In the genomic region with DNA sequence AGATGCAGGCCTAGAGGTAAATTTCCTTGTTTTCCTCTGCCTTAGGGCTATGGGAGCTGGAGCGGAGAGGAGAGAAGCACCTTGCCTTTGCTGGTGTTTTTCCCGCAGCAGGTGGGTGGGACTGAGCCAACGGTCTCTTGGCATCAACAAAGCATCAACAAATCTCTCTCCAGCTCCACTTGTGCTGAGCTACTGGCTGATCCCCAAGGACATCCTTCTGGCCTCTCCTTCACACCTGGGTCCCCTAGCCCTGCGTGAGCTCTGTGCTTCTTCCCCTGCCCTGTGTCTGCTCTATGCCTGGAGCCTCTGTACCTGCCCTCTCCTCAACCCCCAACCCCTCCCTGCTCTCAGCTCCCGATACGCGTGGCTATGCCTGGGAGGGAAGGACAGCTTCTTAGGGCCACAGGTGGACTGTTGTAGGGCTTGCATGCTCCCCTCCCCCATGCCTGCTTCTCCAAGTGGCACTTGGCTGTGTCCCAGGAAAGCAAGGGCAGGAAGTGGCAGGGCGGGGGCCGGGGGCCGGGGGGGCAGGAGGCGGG, we compare ENCODE assay signal across 8 cellular contexts. TPM values are rescaled to one million over a fixed set of nuclear protein-coding genes. Genes with fewer than 3 reads are reported as not detected.
DNase-seq lines count a peak whose midpoint lies in the region; ATAC-seq, FAIRE-seq and TF ChIP-seq lines count a peak whose summit lies in the region.

No MANE protein-coding gene starts in this region.

- FAIRE-seq in D721Med (lab: Jason Lieb, UNC) = no peak

- H3K9me3 Mint-ChIP-seq in effector memory CD8-positive, alpha-beta T cell = no peaks in the 10 kb centered on the region

- POLR2A ChIA-PET in HCT116 (lab: Charles Lee) = interaction anchor here (0.6 to 2.3 kb wide), 14 partner anchors 13 to 356 kb away, joined by 3 to 21 read pairs (median 5); partner anchors contain the start of genes ABHD11, CLDN3 and METTL27

- no peaks in the 10 kb centered on the region for H3K9me2 ChIP-seq in HCT116 (ENCODE audit: insufficient read depth)

- intact Hi-C loops in HCT116 (cut with micrococcal nuclease) = no loop called here
- intact Hi-C loops in sciatic nerve (cut with DNase I) = no loop called here

- peak overlapping the region; percentile 15 to 74 for H3K27ac Mint-ChIP-seq in effector memory CD8-positive, alpha-beta T cell

- ATAC-seq in HCT116 = peak; percentile 29
- no peak for ATAC-seq in effector memory CD8-positive, alpha-beta T cell (replicated peaks)
- peak; percentile 26 for ATAC-seq in sciatic nerve
- ATAC-seq in HG03520 (IDR thresholded peaks at IDR 0.05; ENCODE audit: unreplicated experiment) = no peak
- ATAC-seq in HG02852 (IDR thresholded peaks at IDR 0.05; ENCODE audit: unreplicated experiment) = no peak

- TF ChIP-seq POLR2A in HCT116 (IDR thresholded peaks at IDR 0.05; ENCODE audit: borderline replicate concordance, extremely low read depth, insufficient read depth, insufficient read length) = peak; percentile 23

- peaks cover 24% of the 10 kb centered on the region in 2 donors for H3K4me1 Mint-ChIP-seq in effector memory CD8-positive, alpha-beta T cell (ENCODE audit: low read depth in 2 of 2)

- H2AFZ ChIP-seq in HCT116 (ENCODE audit: low read depth, low read length, poor library complexity, severe bottlenecking) = no peak overlapping the region

- H3K9ac ChIP-seq in HCT116 (ENCODE audit: low read length) = peak overlapping the region; percentile 99

- H3K27ac ChIP-seq in HCT116 (ENCODE audit: low read depth, low read length) = peak overlapping the region; percentile 96

- peak overlapping the region in 1 of 2 donors; percentile 38 for H3K4me3 Mint-ChIP-seq in effector memory CD8-positive, alpha-beta T cell

- 0 out of 4 replicates have a peak, but pooled peaks cover 0 to 7% of the 10 kb centered on the region in 2 experiments for H3K36me3 ChIP-seq in HCT116 (ENCODE audit: control insufficient read depth in 1 of 2, insufficient read depth in 2 of 2, low read length in 2 of 2)

- RAD21 ChIA-PET in HCT116 (lab: Charles Lee; ENCODE audit: low non-redundant PET in 1 of 2, low total read pairs in 2 of 2, uncharacterized antibody in 2 of 2, unreplicated experiment in 2 of 2) = interaction anchor here (0.9 to 1.2 kb wide), 5 partner anchors 16 to 94 kb away, joined by 3 to 5 read pairs (median 4); no protein-coding TSS in a partner anchor

- DNase-seq in HCT116 (ENCODE audit: low read depth, low spot score) = peak; percentile 87
- DNase-seq in NCI-H446 treated with DMSO at 0.1 percent for 48 hours (lab: John Stamatoyannopoulos, UW) = peak; percentile 5
- no peak for DNase-seq in effector memory CD8-positive, alpha-beta T cell
- DNase-seq in sciatic nerve (ENCODE audit: low spot score) = no peak
- no peak for DNase-seq in activated CD4-positive, alpha-beta T cell treated with anti-CD3 and anti-CD28 coated beads, Interleukin-2, amount 50 U/mL, for 48 hours
- DNase-seq in D721Med (ENCODE audit: insufficient read length, low spot score) = no peak

- peaks cover 19% of the 10 kb centered on the region for H3K79me2 ChIP-seq in HCT116 (ENCODE audit: insufficient read depth, low read length)

- no peaks in the 10 kb centered on the region for H3K27me3 ChIP-seq in HCT116 (ENCODE audit: insufficient read depth, low read length)

- H3K4me3 ChIP-seq in HCT116 (replicated peaks in 1 of 2; ENCODE audit: low read depth in 1 of 2, low read length in 2 of 2) = peak overlapping the region; percentile 23 to 31

- H4K20me1 ChIP-seq in HCT116 (ENCODE audit: insufficient read depth) = no peaks in the 10 kb centered on the region

- CTCF ChIA-PET in HCT116 (lab: Charles Lee) = interaction anchor here (0.7 to 3.1 kb wide), 5 partner anchors 16 to 199 kb away, joined by 3 to 12 read pairs (median 3); partner anchors contain the start of gene ABHD11

- peak overlapping the region; percentile 99 for H3K4me2 ChIP-seq in HCT116 (ENCODE audit: low read length)

- H3K4me1 ChIP-seq in HCT116 (ENCODE audit: control insufficient read depth in 1 of 2, insufficient read depth in 2 of 2, low read length in 2 of 2) = peaks cover 73 to 97% of the 10 kb centered on the region in 2 experiments

- TF ChIP-seq CTCF in HCT116 (IDR thresholded peaks at IDR 0.05 in 2 of 3, conservative IDR thresholded peaks at IDR 0.05 in 1 of 3; ENCODE audit: borderline replicate concordance in 1 of 3, insufficient read depth in 1 of 3, low read depth in 2 of 3, low read length in 2 of 3) (no peak), D721Med (IDR thresholded peaks at IDR 0.05; ENCODE audit: insufficient read depth, missing control alignments) (no peak)

- H3K9me3 ChIP-seq in HCT116 (ENCODE audit: control insufficient read depth in 1 of 2, insufficient read depth in 1 of 2, low read depth in 1 of 2, low read length in 2 of 2) = no peaks in the 10 kb centered on the region

- no peaks in the 10 kb centered on the region for H3K36me3 Mint-ChIP-seq in effector memory CD8-positive, alpha-beta T cell (ENCODE audit: insufficient read depth)

- BruUV-seq in HCT116 (replicated peaks; lab: Mats Ljungman, UMichigan) = TSS peak; percentile 71

- peaks cover 51 to 64% of the 10 kb centered on the region in 2 donors for H3K27me3 Mint-ChIP-seq in effector memory CD8-positive, alpha-beta T cell

- TF ChIP-seq RAD21 in HCT116 (IDR thresholded peaks at IDR 0.05; ENCODE audit: low read depth) = no peak

TF ChIP-seq in HCT116, 20 proteins besides CTCF, POLR2A, EP300 and RAD21:
- TF ChIP-seq SIN3A (IDR thresholded peaks at IDR 0.05; ENCODE audit: low read depth) = no peak
- no peak for TF ChIP-seq SP1 (IDR thresholded peaks at IDR 0.05; ENCODE audit: low read depth)
- no peak for TF ChIP-seq TCF7L2 (IDR thresholded peaks at IDR 0.05; ENCODE audit: borderline replicate concordance, extremely low read depth, insufficient read depth, insufficient read length)
- peak; percentile 31 for TF ChIP-seq POLR2AphosphoS5 (IDR thresholded peaks at IDR 0.05; ENCODE audit: low read depth, low read length)
- no peak for TF ChIP-seq CEBPB (IDR thresholded peaks at IDR 0.05; ENCODE audit: low read depth)
TF ChIP-seq in HCT116: peak in this region for 1.

RNA-seq across cellular contexts. Expression of gene CLDN4, which starts 3.2 kb away (rescaled TPM):
- total RNA-seq in HCT116 (2021; ENCODE audit: unreplicated experiment) = 234 TPM
- polyA plus RNA-seq in HCT116 (2012) = 401 and 646 TPM in 2 replicates
- 0.85 TPM for total RNA-seq in sciatic nerve

RNA-seq across cellular contexts. Expression of gene METTL27, which starts 14.7 kb away (rescaled TPM):
- total RNA-seq in HCT116 (2021; ENCODE audit: unreplicated experiment) = 30.4 TPM
- 36.9 and 40.2 TPM in 2 replicates for polyA plus RNA-seq in HCT116 (2012)
- 6.2 TPM for total RNA-seq in sciatic nerve

RNA-seq across cellular contexts. Expression of gene TMEM270, which starts 33.3 kb away (rescaled TPM):
- 1.1 TPM for total RNA-seq in HCT116 (2021; ENCODE audit: unreplicated experiment)
- polyA plus RNA-seq in HCT116 (2012) = 0.81 and 0.85 TPM in 2 replicates
- total RNA-seq in sciatic nerve = not detected

RNA-seq across cellular contexts. Expression of gene CLDN3, which starts 57.6 kb away (rescaled TPM):
- total RNA-seq in HCT116 (2021; ENCODE audit: unreplicated experiment) = 19.2 TPM
- polyA plus RNA-seq in HCT116 (2012) = 41.6 and 56.2 TPM in 2 replicates
- total RNA-seq in sciatic nerve = not detected

Comparison
In these comparisons a context has a peak if more than half of its experiments do, and no peak if none do; other contexts are left out.
1. ATAC-seq: peak in HCT116 (single experiment) and sciatic nerve (single experiment); none in effector memory CD8-positive, alpha-beta T cell (single experiment), HG03520 (single experiment) and HG02852 (single experiment).
2. DNase-seq: peak in HCT116 (single experiment) and NCI-H446 treated with DMSO at 0.1 percent for 48 hours (single experiment); none in effector memory CD8-positive, alpha-beta T cell (0 of 3), sciatic nerve (single experiment), activated CD4-positive, alpha-beta T cell treated with anti-CD3 and anti-CD28 coated beads, Interleukin-2, amount 50 U/mL, for 48 hours (0 of 2) and D721Med (single experiment).
3. RNA of gene CLDN4, which starts 3.2 kb away (total RNA-seq): 234 TPM in HCT116 (single experiment); 0.85 TPM in sciatic nerve (single experiment); every median in the first group is over 100 times any median in the second.